Comparison of ENCODE assay signal across 8 cellular contexts in the genomic region with DNA sequence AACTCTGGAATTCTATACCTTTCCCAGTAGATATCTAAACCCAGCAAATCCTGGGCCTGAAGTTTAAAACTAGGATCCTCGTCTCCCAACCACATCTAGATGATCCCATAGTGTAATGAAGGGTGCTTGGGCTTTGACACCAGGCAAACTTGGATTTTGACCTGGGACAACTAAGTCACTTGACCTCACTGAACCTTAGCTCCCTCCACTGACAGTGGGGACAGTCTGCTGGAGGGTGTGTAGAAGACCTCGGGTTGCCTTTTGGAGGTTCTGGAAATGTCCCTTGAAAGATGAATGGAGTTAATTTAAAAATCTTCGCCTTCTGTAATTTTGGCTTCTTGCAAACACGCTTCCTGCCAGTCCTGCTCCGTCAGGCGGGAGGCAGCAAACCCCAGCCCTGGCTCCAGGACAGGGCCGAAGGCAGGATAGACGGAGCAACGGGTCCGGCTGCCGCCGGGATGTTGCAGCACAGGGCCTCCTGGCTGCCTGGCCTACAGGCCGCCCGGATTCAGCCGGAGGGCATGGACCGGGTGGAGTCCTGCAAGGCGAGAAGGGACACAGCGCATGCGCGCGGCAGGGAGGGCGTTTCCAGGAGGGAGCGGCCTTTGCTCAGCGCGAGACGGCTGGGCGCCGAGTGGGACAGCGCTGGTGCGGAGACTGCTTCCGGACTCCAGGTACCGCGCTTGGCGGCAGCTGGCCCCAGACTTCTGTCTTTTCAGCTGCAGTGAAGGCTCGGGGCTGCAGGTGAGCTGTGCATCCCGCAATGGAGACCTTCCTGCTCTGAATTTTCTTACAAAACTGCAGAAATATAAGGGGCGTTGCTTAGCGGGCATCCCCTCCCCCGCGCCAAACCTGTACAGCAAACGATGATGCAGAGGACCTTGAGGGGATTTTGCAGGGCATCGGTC. TPM values are rescaled to one million over a fixed set of nuclear protein-coding genes. Genes with fewer than 3 reads are reported as not detected.
DNase-seq lines count a peak whose midpoint lies in the region; ATAC-seq and TF ChIP-seq lines count a peak whose summit lies in the region.

A gene with protein sequence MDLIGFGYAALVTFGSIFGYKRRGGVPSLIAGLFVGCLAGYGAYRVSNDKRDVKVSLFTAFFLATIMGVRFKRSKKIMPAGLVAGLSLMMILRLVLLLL (plus strand): TSS at position 612 of the 908 bp plus-strand sequence. CDS start 5,990 bp downstream, outside the sequence.

- peak; percentile 98 for ATAC-seq in GM19324 (IDR thresholded peaks at IDR 0.05; ENCODE audit: low FRiP score, unreplicated experiment)
- peak; percentile 97 for ATAC-seq in HG03460 (IDR thresholded peaks at IDR 0.05; ENCODE audit: unreplicated experiment)

- 0 out of 2 replicates have a peak, but pooled peaks cover 6% of the 10 kb centered on the region for H3K36me3 ChIP-seq in BE2C

- TF ChIP-seq CTCF in BE2C (IDR thresholded peaks at IDR 0.05; ENCODE audit: low read depth, low read length), result peak; percentile 18

- DNase-seq in BE2C (peak; percentile 100), NCI-H524 treated with DMSO at 0.1 percent for 48 hours (lab: John Stamatoyannopoulos, UW) (peak; percentile 74)
- peak; percentile 95 for DNase-seq in activated CD4-positive, alpha-beta T cell treated with anti-CD3 and anti-CD28 coated beads for 48 hours
- peak; percentile 80 to 90 (median 86) for DNase-seq in stimulated activated CD4-positive, alpha-beta T cell treated with anti-CD3 and anti-CD28 coated beads, Interleukin-1b, Interleukin-23, amount 100 ng/mL, for 24 hours (ENCODE audit: low read depth in 4 of 4, low spot score in 1 of 4)

- no peaks in the 10 kb centered on the region for H3K9me3 ChIP-seq in BE2C

- peak within 1 kb of the TSS; percentile 52 for H3K27ac ChIP-seq in cingulate gyrus (ENCODE audit: low read depth, low read length)
- H3K27ac ChIP-seq in layer of hippocampus (ENCODE audit: low read depth, low read length), result peak within 1 kb of the TSS; percentile 63

- peak within 1 kb of the TSS; percentile 78 for H3K4me3 ChIP-seq in BE2C (ENCODE audit: low read depth, low read length)

- no peaks in the 10 kb centered on the region; the same call in 1 of the 2 replicates for H3K4me1 ChIP-seq in BE2C

- H3K27me3 ChIP-seq in BE2C, result no peaks in the 10 kb centered on the region
- H3K27me3 ChIP-seq in layer of hippocampus (ENCODE audit: control insufficient read depth, insufficient read depth, low read length), result no peaks in the 10 kb centered on the region

RNA-seq across cellular contexts. Expression of the gene that starts here (rescaled TPM):
- polyA plus RNA-seq in BE2C (2012; ENCODE audit: insufficient read depth, insufficient read length, low read depth), result 13.5 TPM

Comparison
In these comparisons a context has a peak if more than half of its experiments do, and no peak if none do; other contexts are left out.
1. Peak in every context shown above with its lines: DNase-seq, ATAC-seq, H3K4me3 ChIP-seq and H3K27ac ChIP-seq.